8 cellular contexts compared by ENCODE assay signal in genomic region chr1:243849089-243850012, GRCh38. TPM values are rescaled to one million over a fixed set of nuclear protein-coding genes. Genes with fewer than 3 reads are reported as not detected.
DNase-seq lines count a peak whose midpoint lies in the region; ATAC-seq and TF ChIP-seq lines count a peak whose summit lies in the region.

No MANE protein-coding gene starts in this region.

- H3K9ac ChIP-seq in liver (ENCODE audit: low read depth in 1 of 2, low read length in 2 of 2), result no peak overlapping the region

- peaks cover 0 to 3% (median 0%) of the 10 kb centered on the region in 4 donors for H3K9me3 ChIP-seq in liver (ENCODE audit: control insufficient read depth in 4 of 4, low read length in 3 of 4)

- H3K4me3 ChIP-seq in liver (ENCODE audit: low read depth in 1 of 3, low read length in 3 of 3), result peak overlapping the region in 2 of 3 donors; percentile 10 to 84

- in situ Hi-C loops in G401 (cut with HindIII; ENCODE audit: low sequenced_read_pairs), result no loop called here

- DNase-seq in G401 (ENCODE audit: low spot score), result peak; percentile 87
- peak; percentile 80 for DNase-seq in NCI-H2227 (lab: John Stamatoyannopoulos, UW; ENCODE audit: unreplicated experiment)
- peak; percentile 43 for DNase-seq in activated CD4-positive, alpha-beta T cell treated with anti-CD3 and anti-CD28 coated beads, Interleukin-2, amount 50 U/mL, for 24 hours (ENCODE audit: low read depth in 1 of 2, low spot score in 1 of 2)
- DNase-seq in dermis blood vessel endothelial cell, result peak; percentile 73
- DNase-seq in stimulated activated CD4-positive, alpha-beta T cell treated with anti-CD3 and anti-CD28 coated beads, Interleukin-2, amount 100 ng/mL, for 48 hours, result peak; percentile 38 to 40

- H3K27ac ChIP-seq in liver (ENCODE audit: low read depth in 1 of 2, low read length in 2 of 2), result peak overlapping the region; percentile 81 to 82

- TF ChIP-seq RAD21 in liver (IDR thresholded peaks at IDR 0.05), result no peak

- ATAC-seq in HG02623 (IDR thresholded peaks at IDR 0.05; ENCODE audit: unreplicated experiment), result peak; percentile 20
- ATAC-seq in GM19467 (IDR thresholded peaks at IDR 0.05; ENCODE audit: unreplicated experiment), result no peak

- peaks cover 0 to 18% (median 6%) of the 10 kb centered on the region in 4 donors for H3K27me3 ChIP-seq in liver (ENCODE audit: control insufficient read depth in 4 of 4, insufficient read depth in 4 of 4, low read length in 3 of 4)

- no peak for TF ChIP-seq CTCF in liver (IDR thresholded peaks at IDR 0.05; ENCODE audit: low read depth, low read length, missing input control)

- 2% methylated on average over 80 of the region's 80 CpGs for WGBS in liver

- H3K4me1 ChIP-seq in liver (ENCODE audit: control insufficient read depth in 4 of 4, insufficient read depth in 4 of 4, low read length in 3 of 4), result peaks cover 2 to 11% (median 5%) of the 10 kb centered on the region in 4 donors

- H3K36me3 ChIP-seq in liver (ENCODE audit: control insufficient read depth in 4 of 4, insufficient read depth in 3 of 4, low read depth in 1 of 4, low read length in 3 of 4), result no peaks in the 10 kb centered on the region

TF ChIP-seq in liver, 16 proteins besides CTCF, POLR2A, EP300 and RAD21:
- no peak for TF ChIP-seq JUND (IDR thresholded peaks at IDR 0.05)
- no peak for TF ChIP-seq EGR1 (IDR thresholded peaks at IDR 0.05; ENCODE audit: low read depth in 2 of 2)
- no peak for TF ChIP-seq MAX (IDR thresholded peaks at IDR 0.05)
- no peak for TF ChIP-seq RXRA (IDR thresholded peaks at IDR 0.05)
- no peak for TF ChIP-seq HNF4A (conservative IDR thresholded peaks at IDR 0.05)
- TF ChIP-seq ZBTB33 (IDR thresholded peaks at IDR 0.05), result no peak

RNA-seq across cellular contexts. Expression of gene AKT3, which starts 0.7 kb away (rescaled TPM):
- 8.5 and 9.5 TPM in 2 replicates for total RNA-seq in G401 (2014; rRNA removed; shearing (Covaris generic))
- total RNA-seq in dermis blood vessel endothelial cell (86.4 and 87.5 TPM in 2 replicates), liver (1 to 10 TPM; 3.2 to 7.6 TPM)
- polyA plus RNA-seq in liver, result 1 to 10 TPM; 1.7 to 2.4 TPM
